In the genomic region with DNA sequence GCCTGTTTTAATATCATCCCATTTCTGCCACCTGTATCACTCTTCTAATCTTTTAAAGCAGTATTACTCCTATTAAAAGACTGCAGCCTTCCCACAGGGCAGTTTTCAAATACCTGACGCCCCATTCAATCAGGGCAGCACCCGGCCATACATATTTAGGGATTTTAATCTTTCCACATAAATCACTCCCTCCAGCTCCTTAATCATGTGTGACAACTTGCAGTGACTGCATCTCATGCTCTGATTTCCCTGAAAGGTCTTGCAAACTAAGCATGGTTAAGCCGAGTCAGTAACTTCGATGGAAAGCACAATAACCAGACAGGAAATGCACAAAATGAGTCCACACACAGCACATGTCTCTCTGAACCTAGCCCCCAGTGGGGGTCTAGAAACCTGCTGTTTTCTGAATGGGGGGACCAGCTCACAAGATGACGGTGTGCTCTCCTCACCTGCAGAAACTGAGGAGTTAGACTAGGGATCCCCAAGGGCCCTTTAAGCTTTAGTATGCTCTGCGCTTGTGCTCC, we compare ENCODE assay signal across 1 cellular context.
TF ChIP-seq lines count a peak whose summit lies in the region.

No MANE protein-coding gene starts in this region.

TF ChIP-seq in GM23338, 12 proteins besides CTCF, POLR2A, EP300 and RAD21 (continued from another document):
- TF ChIP-seq, protein P1, sequence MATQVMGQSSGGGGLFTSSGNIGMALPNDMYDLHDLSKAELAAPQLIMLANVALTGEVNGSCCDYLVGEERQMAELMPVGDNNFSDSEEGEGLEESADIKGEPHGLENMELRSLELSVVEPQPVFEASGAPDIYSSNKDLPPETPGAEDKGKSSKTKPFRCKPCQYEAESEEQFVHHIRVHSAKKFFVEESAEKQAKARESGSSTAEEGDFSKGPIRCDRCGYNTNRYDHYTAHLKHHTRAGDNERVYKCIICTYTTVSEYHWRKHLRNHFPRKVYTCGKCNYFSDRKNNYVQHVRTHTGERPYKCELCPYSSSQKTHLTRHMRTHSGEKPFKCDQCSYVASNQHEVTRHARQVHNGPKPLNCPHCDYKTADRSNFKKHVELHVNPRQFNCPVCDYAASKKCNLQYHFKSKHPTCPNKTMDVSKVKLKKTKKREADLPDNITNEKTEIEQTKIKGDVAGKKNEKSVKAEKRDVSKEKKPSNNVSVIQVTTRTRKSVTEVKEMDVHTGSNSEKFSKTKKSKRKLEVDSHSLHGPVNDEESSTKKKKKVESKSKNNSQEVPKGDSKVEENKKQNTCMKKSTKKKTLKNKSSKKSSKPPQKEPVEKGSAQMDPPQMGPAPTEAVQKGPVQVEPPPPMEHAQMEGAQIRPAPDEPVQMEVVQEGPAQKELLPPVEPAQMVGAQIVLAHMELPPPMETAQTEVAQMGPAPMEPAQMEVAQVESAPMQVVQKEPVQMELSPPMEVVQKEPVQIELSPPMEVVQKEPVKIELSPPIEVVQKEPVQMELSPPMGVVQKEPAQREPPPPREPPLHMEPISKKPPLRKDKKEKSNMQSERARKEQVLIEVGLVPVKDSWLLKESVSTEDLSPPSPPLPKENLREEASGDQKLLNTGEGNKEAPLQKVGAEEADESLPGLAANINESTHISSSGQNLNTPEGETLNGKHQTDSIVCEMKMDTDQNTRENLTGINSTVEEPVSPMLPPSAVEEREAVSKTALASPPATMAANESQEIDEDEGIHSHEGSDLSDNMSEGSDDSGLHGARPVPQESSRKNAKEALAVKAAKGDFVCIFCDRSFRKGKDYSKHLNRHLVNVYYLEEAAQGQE (IDR thresholded peaks at IDR 0.05; ENCODE audit: unreplicated experiment) = no peak
- no peak for TF ChIP-seq ZNF114 (CRISPR knock-in tag; IDR thresholded peaks at IDR 0.05)
- TF ChIP-seq POLR2AphosphoS5 (IDR thresholded peaks at IDR 0.05; ENCODE audit: low read depth) = no peak
- TF ChIP-seq CREB1 (CRISPR knock-in tag; IDR thresholded peaks at IDR 0.05; ENCODE audit: low read depth) = no peak
- no peak for TF ChIP-seq ZNF331 (CRISPR knock-in tag; IDR thresholded peaks at IDR 0.05; ENCODE audit: low read depth)
- TF ChIP-seq, protein P2, sequence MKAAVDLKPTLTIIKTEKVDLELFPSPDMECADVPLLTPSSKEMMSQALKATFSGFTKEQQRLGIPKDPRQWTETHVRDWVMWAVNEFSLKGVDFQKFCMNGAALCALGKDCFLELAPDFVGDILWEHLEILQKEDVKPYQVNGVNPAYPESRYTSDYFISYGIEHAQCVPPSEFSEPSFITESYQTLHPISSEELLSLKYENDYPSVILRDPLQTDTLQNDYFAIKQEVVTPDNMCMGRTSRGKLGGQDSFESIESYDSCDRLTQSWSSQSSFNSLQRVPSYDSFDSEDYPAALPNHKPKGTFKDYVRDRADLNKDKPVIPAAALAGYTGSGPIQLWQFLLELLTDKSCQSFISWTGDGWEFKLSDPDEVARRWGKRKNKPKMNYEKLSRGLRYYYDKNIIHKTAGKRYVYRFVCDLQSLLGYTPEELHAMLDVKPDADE (IDR thresholded peaks at IDR 0.05) = no peak
- TF ChIP-seq STAT1 (IDR thresholded peaks at IDR 0.05; ENCODE audit: unreplicated experiment) = no peak
- TF ChIP-seq JUNB (IDR thresholded peaks at IDR 0.05; ENCODE audit: unreplicated experiment) = no peak
- no peak for TF ChIP-seq EZH2phosphoT487 (IDR thresholded peaks at IDR 0.05; ENCODE audit: unreplicated experiment)
- TF ChIP-seq NANOG (IDR thresholded peaks at IDR 0.05; ENCODE audit: borderline replicate concordance) = no peak
